Comparison of ENCODE assay signal across 26 cellular contexts in genomic region chr7:26265499-26266075, GRCh38.
"Had no signal": no experiment of that assay in that cellular context is flagged by ENCODE, and none has a peak within 500 bp of the region (broad histone marks: within the 10 kb centered on the region; RNA-seq: fewer than 3 reads in every experiment).

No MANE protein-coding gene starts in this region.

- H3K9me3 Mint-ChIP-seq: activated B cell treated with CpG ODN at 0.5 μM for 24 hours; activated naive CD4-positive, alpha-beta T cell treated with anti-CD3 and anti-CD28 coated beads for 36 hours; activated naive CD8-positive, alpha-beta T cell treated with anti-CD3 and anti-CD28 coated beads for 36 hours; naive thymus-derived CD8-positive, alpha-beta T cell; T-cell had no signal

- H3K27me3 ChIP-seq: adrenal gland, ascending aorta, brain microvascular endothelial cell, tibial artery had no signal

- H3K9me3 ChIP-seq: adrenal gland, ascending aorta, tibial artery, upper lobe of right lung had no signal

- DNase-seq: activated B cell treated with CpG ODN at 0.5 μM for 24 hours; activated CD8-positive, alpha-beta memory T cell treated with anti-CD3 and anti-CD28 coated beads, Interleukin-2, amount 10 ng/mL, durations not matched to agents 7 days and 5 days; activated CD8-positive, alpha-beta T cell treated with anti-CD3 and anti-CD28 coated beads, Interleukin-2, amount 10 ng/mL, durations not matched to agents 7 days and 5 days; activated naive CD8-positive, alpha-beta T cell treated with anti-CD3 and anti-CD28 coated beads for 36 hours; brain microvascular endothelial cell; dorsolateral prefrontal cortex; effector memory CD4-positive, alpha-beta T cell; glutamatergic neuron; islet precursor cell; left cardiac atrium; naive thymus-derived CD8-positive, alpha-beta T cell; posterior cingulate gyrus; right cardiac atrium; stimulated activated CD4-positive, alpha-beta T cell treated with anti-CD3 and anti-CD28 coated beads, Interleukin-12 subunit alpha, Interleukin-12 subunit beta, amount 100 ng/mL, for 4 hours; stimulated activated CD4-positive, alpha-beta T cell treated with anti-CD3 and anti-CD28 coated beads, Interleukin-4, amount 100 ng/mL, for 4 hours; stimulated activated CD8-positive, alpha-beta memory T cell treated with anti-CD3 and anti-CD28 coated beads, Interleukin-4, amount 100 ng/mL, for 48 hours; stimulated activated naive B cell treated with anti-CD40 and anti-IgM and Interleukin-4, amounts not matched to agents 10 μg/mL and 1 μg/mL and 100 μg/mL, for 72 hours; stomach; T-cell; tibial artery; upper lobe of right lung had no signal

- H3K36me3 ChIP-seq: adrenal gland, ascending aorta, brain microvascular endothelial cell, stomach, tibial artery, upper lobe of right lung had no signal

- H3K27ac ChIP-seq: adrenal gland, ascending aorta, brain microvascular endothelial cell, coronary artery, dorsolateral prefrontal cortex, stomach, tibial artery, upper lobe of right lung had no signal

- H3K36me3 Mint-ChIP-seq: activated CD8-positive, alpha-beta memory T cell treated with anti-CD3 and anti-CD28 coated beads, Interleukin-2, amount 10 ng/mL, durations not matched to agents 7 days and 5 days; activated naive CD8-positive, alpha-beta T cell treated with anti-CD3 and anti-CD28 coated beads for 36 hours; T-cell had no signal

- H3K4me3 ChIP-seq: adrenal gland, ascending aorta, coronary artery, dorsolateral prefrontal cortex, stomach, tibial artery, upper lobe of right lung had no signal

- H3K4me1 ChIP-seq: adrenal gland, ascending aorta, stomach, tibial artery, upper lobe of right lung had no signal

- H3K27ac Mint-ChIP-seq: activated B cell treated with CpG ODN at 0.5 μM for 24 hours; activated CD8-positive, alpha-beta memory T cell treated with anti-CD3 and anti-CD28 coated beads, Interleukin-2, amount 10 ng/mL, durations not matched to agents 7 days and 5 days; activated CD8-positive, alpha-beta T cell treated with anti-CD3 and anti-CD28 coated beads, Interleukin-2, amount 10 ng/mL, durations not matched to agents 7 days and 5 days; activated naive CD4-positive, alpha-beta T cell treated with anti-CD3 and anti-CD28 coated beads for 36 hours; activated naive CD8-positive, alpha-beta T cell treated with anti-CD3 and anti-CD28 coated beads for 36 hours; mesothelial cell of epicardium; naive thymus-derived CD8-positive, alpha-beta T cell; T-cell had no signal

- H3K4me1 Mint-ChIP-seq: activated B cell treated with CpG ODN at 0.5 μM for 24 hours; activated naive CD8-positive, alpha-beta T cell treated with anti-CD3 and anti-CD28 coated beads for 36 hours; mesothelial cell of epicardium; naive thymus-derived CD8-positive, alpha-beta T cell; stimulated activated naive B cell treated with anti-CD40 and anti-IgM and Interleukin-4, amounts not matched to agents 10 μg/mL and 1 μg/mL and 100 μg/mL, for 72 hours had no signal

- H3K4me3 Mint-ChIP-seq: activated B cell treated with CpG ODN at 0.5 μM for 24 hours; activated CD8-positive, alpha-beta memory T cell treated with anti-CD3 and anti-CD28 coated beads, Interleukin-2, amount 10 ng/mL, durations not matched to agents 7 days and 5 days; activated CD8-positive, alpha-beta T cell treated with anti-CD3 and anti-CD28 coated beads, Interleukin-2, amount 10 ng/mL, durations not matched to agents 7 days and 5 days; activated naive CD4-positive, alpha-beta T cell treated with anti-CD3 and anti-CD28 coated beads for 36 hours; activated naive CD8-positive, alpha-beta T cell treated with anti-CD3 and anti-CD28 coated beads for 36 hours; mesothelial cell of epicardium; naive thymus-derived CD8-positive, alpha-beta T cell; stimulated activated naive B cell treated with anti-CD40 and anti-IgM and Interleukin-4, amounts not matched to agents 10 μg/mL and 1 μg/mL and 100 μg/mL, for 72 hours; T-cell had no signal

- ATAC-seq: activated CD8-positive, alpha-beta memory T cell treated with anti-CD3 and anti-CD28 coated beads, Interleukin-2, amount 10 ng/mL, durations not matched to agents 7 days and 5 days; activated CD8-positive, alpha-beta T cell treated with anti-CD3 and anti-CD28 coated beads, Interleukin-2, amount 10 ng/mL, durations not matched to agents 7 days and 5 days; left cardiac atrium; naive thymus-derived CD8-positive, alpha-beta T cell; right cardiac atrium; stimulated activated naive B cell treated with anti-CD40 and anti-IgM and Interleukin-4, amounts not matched to agents 10 μg/mL and 1 μg/mL and 100 μg/mL, for 72 hours; T-cell; upper lobe of right lung had no signal
